Comparison of ENCODE assay signal across 8 cellular contexts in genomic region chr1:36516372-36517018, GRCh38. TPM values are rescaled to one million over a fixed set of nuclear protein-coding genes. Genes with fewer than 3 reads are reported as not detected.
DNase-seq lines count a peak whose midpoint lies in the region; ATAC-seq and TF ChIP-seq lines count a peak whose summit lies in the region.

No MANE protein-coding gene starts in this region.

- no peaks in the 10 kb centered on the region for H3K9me3 Mint-ChIP-seq in CD4-positive, CD25-positive, alpha-beta regulatory T cell
- H3K9me3 Mint-ChIP-seq in natural killer cell = no peaks in the 10 kb centered on the region

- H3K27me3 ChIP-seq in CD4-positive, CD25-positive, alpha-beta regulatory T cell (ENCODE audit: control insufficient read depth, insufficient read depth, low read length) = no peaks in the 10 kb centered on the region
- no peaks in the 10 kb centered on the region for H3K27me3 ChIP-seq in HCT116 (ENCODE audit: insufficient read depth, low read length)
- no peaks in the 10 kb centered on the region for H3K27me3 ChIP-seq in thyroid gland

- intact Hi-C loops in HCT116 (cut with micrococcal nuclease) (no loop called here), natural killer cell (cut with micrococcal nuclease) (loop anchor here (5.0 kb wide), 1 partner anchor 916 kb away; no protein-coding TSS in a partner anchor), thyroid gland (cut with DNase I) (no loop called here)

- H3K9ac ChIP-seq in HCT116 (ENCODE audit: low read length) = no peak overlapping the region

- TF ChIP-seq CTCF in HCT116 (IDR thresholded peaks at IDR 0.05 in 2 of 3, conservative IDR thresholded peaks at IDR 0.05 in 1 of 3; ENCODE audit: borderline replicate concordance in 1 of 3, insufficient read depth in 1 of 3, low read depth in 2 of 3, low read length in 2 of 3) = peak; percentile 75 to 93 (median 91); a peak in 5 of 6 replicates
- TF ChIP-seq CTCF in natural killer cell (IDR thresholded peaks at IDR 0.05) = peak; percentile 71
- peak in 5 of 6 experiments; percentile 22 to 71 (median 54) for TF ChIP-seq CTCF in thyroid gland (IDR thresholded peaks at IDR 0.05)

- no peaks in the 10 kb centered on the region for H3K9me2 ChIP-seq in HCT116 (ENCODE audit: insufficient read depth)

- no peaks in the 10 kb centered on the region for H4K20me1 ChIP-seq in HCT116 (ENCODE audit: insufficient read depth)

- no peak overlapping the region for H3K27ac ChIP-seq in CD4-positive, CD25-positive, alpha-beta regulatory T cell (ENCODE audit: insufficient read depth, low read length, poor library complexity, severe bottlenecking)
- H3K27ac ChIP-seq in HCT116 (ENCODE audit: low read depth, low read length) = no peak overlapping the region
- no peak overlapping the region for H3K27ac ChIP-seq in thyroid gland

- H3K4me3 Mint-ChIP-seq in CD4-positive, CD25-positive, alpha-beta regulatory T cell = no peak overlapping the region
- no peak overlapping the region for H3K4me3 Mint-ChIP-seq in natural killer cell

- no peaks in the 10 kb centered on the region for H3K79me2 ChIP-seq in HCT116 (ENCODE audit: insufficient read depth, low read length)

- CTCF ChIA-PET in HCT116 (lab: Charles Lee) = interaction anchor here (0.7 to 1.6 kb wide), 17 partner anchors 9 to 971 kb away, joined by 3 to 16 read pairs (median 3); no protein-coding TSS in a partner anchor

- H3K4me1 ChIP-seq in CD4-positive, CD25-positive, alpha-beta regulatory T cell (ENCODE audit: control insufficient read depth, insufficient read depth, low read length, poor library complexity, severe bottlenecking) = no peaks in the 10 kb centered on the region
- H3K4me1 ChIP-seq in HCT116 (ENCODE audit: control insufficient read depth in 1 of 2, insufficient read depth in 2 of 2, low read length in 2 of 2) (peaks cover 0 to 9% of the 10 kb centered on the region in 2 experiments; a peak in 2 of 4 replicates), thyroid gland (no peaks in the 10 kb centered on the region)

- RAD21 ChIA-PET in HCT116 (lab: Charles Lee; ENCODE audit: low non-redundant PET in 1 of 2, low total read pairs in 2 of 2, uncharacterized antibody in 2 of 2, unreplicated experiment in 2 of 2) = interaction anchor here in 1 of 2 experiments (0.6 to 1.5 kb wide), 4 partner anchors 30 to 918 kb away, joined by 3 to 5 read pairs (median 3); no protein-coding TSS in a partner anchor

- no peaks in the 10 kb centered on the region for H3K9me3 ChIP-seq in CD4-positive, CD25-positive, alpha-beta regulatory T cell (ENCODE audit: control insufficient read depth in 2 of 2, low read length in 2 of 2)
- no peaks in the 10 kb centered on the region for H3K9me3 ChIP-seq in HCT116 (ENCODE audit: control insufficient read depth in 1 of 2, insufficient read depth in 1 of 2, low read depth in 1 of 2, low read length in 2 of 2)
- H3K9me3 ChIP-seq in thyroid gland = no peaks in the 10 kb centered on the region

- H3K4me3 ChIP-seq in CD4-positive, CD25-positive, alpha-beta regulatory T cell (ENCODE audit: low read depth, low read length) = no peak overlapping the region
- no peak overlapping the region for H3K4me3 ChIP-seq in HCT116 (replicated peaks in 1 of 2; ENCODE audit: low read depth in 1 of 2, low read length in 2 of 2)
- no peak overlapping the region for H3K4me3 ChIP-seq in thyroid gland (replicated peaks in 1 of 3)

- H3K4me2 ChIP-seq in HCT116 (ENCODE audit: low read length) = no peak overlapping the region

- no TSS peak for BruUV-seq in HCT116 (replicated peaks; lab: Mats Ljungman, UMichigan)

- no peak for ATAC-seq in CD4-positive, CD25-positive, alpha-beta regulatory T cell (ENCODE audit: low read depth in 2 of 2)
- ATAC-seq in HCT116 (peak; percentile 88), natural killer cell (peak; percentile 47 to 65 (median 64)), GM21423 (IDR thresholded peaks at IDR 0.05; ENCODE audit: unreplicated experiment) (no peak)

- H3K27ac Mint-ChIP-seq in CD4-positive, CD25-positive, alpha-beta regulatory T cell = no peak overlapping the region
- no peak overlapping the region for H3K27ac Mint-ChIP-seq in natural killer cell

- H3K4me1 Mint-ChIP-seq in CD4-positive, CD25-positive, alpha-beta regulatory T cell = no peaks in the 10 kb centered on the region
- no peaks in the 10 kb centered on the region for H3K4me1 Mint-ChIP-seq in natural killer cell

- POLR2A ChIA-PET in HCT116 (lab: Charles Lee) = no interaction called here

- H2AFZ ChIP-seq in HCT116 (ENCODE audit: low read depth, low read length, poor library complexity, severe bottlenecking) = peak overlapping the region; percentile 76

- no peak for TF ChIP-seq POLR2A in HCT116 (IDR thresholded peaks at IDR 0.05; ENCODE audit: borderline replicate concordance, extremely low read depth, insufficient read depth, insufficient read length)
- TF ChIP-seq POLR2A in thyroid gland (IDR thresholded peaks at IDR 0.05) = no peak

- no peaks in the 10 kb centered on the region for H3K36me3 Mint-ChIP-seq in CD4-positive, CD25-positive, alpha-beta regulatory T cell
- no peaks in the 10 kb centered on the region for H3K36me3 Mint-ChIP-seq in natural killer cell

- TF ChIP-seq RAD21 in HCT116 (IDR thresholded peaks at IDR 0.05; ENCODE audit: low read depth) = peak; percentile 89

- H3K27me3 Mint-ChIP-seq in CD4-positive, CD25-positive, alpha-beta regulatory T cell = no peaks in the 10 kb centered on the region
- H3K27me3 Mint-ChIP-seq in natural killer cell (ENCODE audit: low read depth in 2 of 2) = peaks cover 0 to 2% of the 10 kb centered on the region in 2 donors

- peak; percentile 3 to 61 (median 8) for DNase-seq in CD4-positive, CD25-positive, alpha-beta regulatory T cell
- peak; percentile 39 for DNase-seq in HCT116 (ENCODE audit: low read depth, low spot score)
- peak; percentile 48 for DNase-seq in NCI-H748 (lab: John Stamatoyannopoulos, UW; ENCODE audit: unreplicated experiment)
- peak; percentile 4 for DNase-seq in activated CD8-positive, alpha-beta memory T cell treated with anti-CD3 and anti-CD28 coated beads, Interleukin-2, amount 50 U/mL, for 1 hour (ENCODE audit: extremely low read depth)
- peak; percentile 34 for DNase-seq in fibroblast of gingiva (ENCODE audit: low read depth)
- peak; percentile 37 for DNase-seq in natural killer cell
- peak; percentile 44 to 45 for DNase-seq in thyroid gland

- WGBS in thyroid gland, 2 donors = 55 to 72% methylated on average over 5 to 9 of the region's 11 CpGs

- no peaks in the 10 kb centered on the region for H3K36me3 ChIP-seq in CD4-positive, CD25-positive, alpha-beta regulatory T cell (ENCODE audit: control insufficient read depth, insufficient read depth, low read length)
- H3K36me3 ChIP-seq in HCT116 (ENCODE audit: control insufficient read depth in 1 of 2, insufficient read depth in 2 of 2, low read length in 2 of 2) = no peaks in the 10 kb centered on the region
- H3K36me3 ChIP-seq in thyroid gland = no peaks in the 10 kb centered on the region

TF ChIP-seq in HCT116, 20 proteins besides CTCF, POLR2A, EP300 and RAD21 (continues in another document):
- TF ChIP-seq ZFX (IDR thresholded peaks at IDR 0.05) = no peak
- TF ChIP-seq FOSL1 (IDR thresholded peaks at IDR 0.05; ENCODE audit: low read depth) = no peak
- TF ChIP-seq YY1 (IDR thresholded peaks at IDR 0.05; ENCODE audit: extremely low read depth, insufficient replicate concordance, low read depth, low read length) = no peak
- TF ChIP-seq EGR1 (IDR thresholded peaks at IDR 0.05; ENCODE audit: low read depth) = no peak
- TF ChIP-seq ZBTB33 (IDR thresholded peaks at IDR 0.05; ENCODE audit: extremely low read depth, insufficient replicate concordance, low read length) = no peak
- TF ChIP-seq ATF3 (IDR thresholded peaks at IDR 0.05) = no peak

RNA-seq across cellular contexts. Expression of gene CSF3R, which starts 33.8 kb away (rescaled TPM):
- total RNA-seq in CD4-positive, CD25-positive, alpha-beta regulatory T cell = 3.6 TPM
- under 1 TPM in 3 of 4 donors, not detected in 1; 0.10 to 0.33 (median 0.13) TPM for polyA plus RNA-seq in CD4-positive, CD25-positive, alpha-beta regulatory T cell
- 0.32 TPM for total RNA-seq in HCT116 (2021; ENCODE audit: unreplicated experiment)
- polyA plus RNA-seq in HCT116 (2012) = not detected in 2 replicates
- total RNA-seq in natural killer cell = 10 to 100 TPM in 2 of 3 donors, 1 to 10 TPM in 1; 5.7 to 74.9 (median 11.7) TPM
- total RNA-seq in thyroid gland = 1 to 10 TPM; 3.5 to 7.9 (median 7.1) TPM

RNA-seq across cellular contexts. Expression of gene MRPS15, which starts 52.3 kb away (rescaled TPM):
- total RNA-seq in CD4-positive, CD25-positive, alpha-beta regulatory T cell = 36.7 TPM
- 10 to 100 TPM; 67.6 to 97.2 (median 72.3) TPM for polyA plus RNA-seq in CD4-positive, CD25-positive, alpha-beta regulatory T cell
- total RNA-seq in HCT116 (2021; ENCODE audit: unreplicated experiment) (98.7 TPM), natural killer cell (10 to 100 TPM; 28.2 to 38.2 (median 32.0) TPM), thyroid gland (10 to 100 TPM; 45.6 to 85.9 (median 56.3) TPM)
- polyA plus RNA-seq in HCT116 (2012) = 49.0 and 74.2 TPM in 2 replicates

Comparison
In these comparisons a context has a peak if more than half of its experiments do, and no peak if none do; other contexts are left out.
1. ATAC-seq: peak in HCT116 (single experiment) and natural killer cell (3 of 3); none in CD4-positive, CD25-positive, alpha-beta regulatory T cell (0 of 2) and GM21423 (single experiment).
2. Peak in every context shown above with its lines, with median percentiles within 50 percentile points of each other: DNase-seq and CTCF ChIP-seq.